ENCODE assay signal across 23 cellular contexts in genomic region chr5:160152287-160152686, GRCh38. TPM values are rescaled to one million over a fixed set of nuclear protein-coding genes. Genes with fewer than 3 reads are reported as not detected.
DNase-seq lines count a peak whose midpoint lies in the region; ATAC-seq and TF ChIP-seq lines count a peak whose summit lies in the region.
"Had no signal": no experiment of that assay in that cellular context is flagged by ENCODE, and none has a peak within 500 bp of the region (broad histone marks: within the 10 kb centered on the region; RNA-seq: fewer than 3 reads in every experiment).

No MANE protein-coding gene starts in this region.

- H3K27ac Mint-ChIP-seq in CD4-positive, alpha-beta T cell = no peak overlapping the region
- H3K27ac Mint-ChIP-seq: activated CD4-positive, alpha-beta memory T cell treated with anti-CD3 and anti-CD28 coated beads, Interleukin-2, amount 10 ng/mL, durations not matched to agents 7 days and 5 days; activated T-helper 1 cell treated with anti-CD3 and anti-CD28 coated beads, Interleukin-12 subunit alpha, Interleukin-12 subunit beta, Interleukin-2, Interleukin-4 antibody, amounts not matched to agents 30 ng/mL and 10 ng/mL and 1 ng/mL, durations not matched to agents 14 hours and 24 hours and 36 hours; CD4-positive, CD25-positive, alpha-beta regulatory T cell; progenitor cell of endocrine pancreas had no signal

- H3K4me1 ChIP-seq in BLaER1 treated with 17β-estradiol and CSF1 and Interleukin-3, amounts not matched to agents 10 nM and 100 nM = peaks cover 0 to 21% (median 18%) of the 10 kb centered on the region in 10 experiments; a peak in 16 of 20 replicates
- no peaks in the 10 kb centered on the region for H3K4me1 ChIP-seq in right lobe of liver
- H3K4me1 ChIP-seq: adrenal gland, upper lobe of right lung had no signal

- DNase-seq in CD4-positive, alpha-beta T cell = no peak
- no peak for DNase-seq in amygdala (lab: John Stamatoyannopoulos, UW)
- DNase-seq in right lobe of liver = no peak
- DNase-seq: activated CD4-positive, alpha-beta memory T cell treated with anti-CD3 and anti-CD28 coated beads, Interleukin-2, amount 10 ng/mL, durations not matched to agents 7 days and 5 days; adrenal gland; CD4-positive, CD25-positive, alpha-beta regulatory T cell; effector CD4-positive, alpha-beta T cell; heart right ventricle; islet precursor cell; mammary epithelial cell; naive thymus-derived CD4-positive, alpha-beta T cell; NCI-H1436; NCI-H226; stimulated activated naive CD4-positive, alpha-beta T cell; upper lobe of right lung had no signal

- no peaks in the 10 kb centered on the region for H4K20me1 ChIP-seq in BLaER1 treated with 17β-estradiol and CSF1 and Interleukin-3, amounts not matched to agents 10 nM and 100 nM

- no peak for TF ChIP-seq POLR2A in right lobe of liver (IDR thresholded peaks at IDR 0.05)

- H3K9me3 Mint-ChIP-seq in CD4-positive, alpha-beta T cell = no peaks in the 10 kb centered on the region
- H3K9me3 Mint-ChIP-seq: activated CD4-positive, alpha-beta memory T cell treated with anti-CD3 and anti-CD28 coated beads, Interleukin-2, amount 10 ng/mL, durations not matched to agents 7 days and 5 days; activated T-helper 1 cell treated with anti-CD3 and anti-CD28 coated beads, Interleukin-12 subunit alpha, Interleukin-12 subunit beta, Interleukin-2, Interleukin-4 antibody, amounts not matched to agents 30 ng/mL and 10 ng/mL and 1 ng/mL, durations not matched to agents 14 hours and 24 hours and 36 hours; central memory CD8-positive, alpha-beta T cell; naive thymus-derived CD4-positive, alpha-beta T cell had no signal

- 60% methylated on average over 1 of the region's 1 CpG for WGBS in right lobe of liver (ENCODE audit: insufficient coverage, low coverage, low lambda C conversion rate, missing lambda C conversion rate)

- H3K27ac ChIP-seq in BLaER1 treated with 17β-estradiol and CSF1 and Interleukin-3, amounts not matched to agents 10 nM and 100 nM = no peak overlapping the region
- H3K27ac ChIP-seq in CD4-positive, alpha-beta T cell (ENCODE audit: low read depth, low read length) = no peak overlapping the region
- H3K27ac ChIP-seq in right lobe of liver = no peak overlapping the region
- H3K27ac ChIP-seq: adrenal gland, heart right ventricle, upper lobe of right lung had no signal

- intact Hi-C loops in CD4-positive, alpha-beta T cell (cut with DNase I, micrococcal nuclease) = no loop called here
- intact Hi-C loops in right lobe of liver (cut with DNase I) = no loop called here

- no peaks in the 10 kb centered on the region for H3K36me3 Mint-ChIP-seq in CD4-positive, alpha-beta T cell (ENCODE audit: low read depth)
- H3K36me3 Mint-ChIP-seq: CD4-positive, CD25-positive, alpha-beta regulatory T cell; naive thymus-derived CD4-positive, alpha-beta T cell had no signal

- H3K4me3 ChIP-seq in BLaER1 treated with 17β-estradiol and CSF1 and Interleukin-3, amounts not matched to agents 10 nM and 100 nM = no peak overlapping the region
- no peak overlapping the region for H3K4me3 ChIP-seq in right lobe of liver
- H3K4me3 ChIP-seq: adrenal gland, heart right ventricle, upper lobe of right lung had no signal

- peak; percentile 87 for ATAC-seq in GM19351 (IDR thresholded peaks at IDR 0.05; ENCODE audit: unreplicated experiment)
- ATAC-seq in HG02642 (IDR thresholded peaks at IDR 0.05; ENCODE audit: poor library complexity, unreplicated experiment) = peak; percentile 57
- ATAC-seq in HG03432 (IDR thresholded peaks at IDR 0.05; ENCODE audit: unreplicated experiment) = peak; percentile 90
- no peak for ATAC-seq in CD4-positive, alpha-beta T cell (ENCODE audit: poor library complexity)
- no peak for ATAC-seq in right lobe of liver
- ATAC-seq in GM21528 (IDR thresholded peaks at IDR 0.05; ENCODE audit: low FRiP score, unreplicated experiment) = no peak
- ATAC-seq: heart right ventricle; naive thymus-derived CD4-positive, alpha-beta T cell; upper lobe of right lung had no signal

- CTCF ChIA-PET in CD4-positive, alpha-beta T cell (lab: Charles Lee) = no interaction called here

- no peak overlapping the region for H3K4me3 Mint-ChIP-seq in CD4-positive, alpha-beta T cell
- H3K4me3 Mint-ChIP-seq: activated CD4-positive, alpha-beta memory T cell treated with anti-CD3 and anti-CD28 coated beads, Interleukin-2, amount 10 ng/mL, durations not matched to agents 7 days and 5 days; activated T-helper 1 cell treated with anti-CD3 and anti-CD28 coated beads, Interleukin-12 subunit alpha, Interleukin-12 subunit beta, Interleukin-2, Interleukin-4 antibody, amounts not matched to agents 30 ng/mL and 10 ng/mL and 1 ng/mL, durations not matched to agents 14 hours and 24 hours and 36 hours; CD4-positive, CD25-positive, alpha-beta regulatory T cell; central memory CD8-positive, alpha-beta T cell had no signal

- peak overlapping the region in 9 of 11 experiments; percentile 40 to 61 (median 52); a peak in 18 of 22 replicates for H3K4me2 ChIP-seq in BLaER1 treated with 17β-estradiol and CSF1 and Interleukin-3, amounts not matched to agents 10 nM and 100 nM

- H3K27me3 ChIP-seq in BLaER1 treated with 17β-estradiol and CSF1 and Interleukin-3, amounts not matched to agents 10 nM and 100 nM = no peaks in the 10 kb centered on the region
- no peaks in the 10 kb centered on the region for H3K27me3 ChIP-seq in CD4-positive, alpha-beta T cell (ENCODE audit: control insufficient read depth, insufficient read depth, low read length)
- no peaks in the 10 kb centered on the region for H3K27me3 ChIP-seq in right lobe of liver
- H3K27me3 ChIP-seq: adrenal gland, heart right ventricle, upper lobe of right lung had no signal

- peaks cover 12% of the 10 kb centered on the region for H3K4me1 Mint-ChIP-seq in CD4-positive, alpha-beta T cell (ENCODE audit: low read depth)
- H3K4me1 Mint-ChIP-seq: central memory CD8-positive, alpha-beta T cell had no signal

- no peaks in the 10 kb centered on the region for H3K27me3 Mint-ChIP-seq in CD4-positive, alpha-beta T cell
- H3K27me3 Mint-ChIP-seq: activated CD4-positive, alpha-beta memory T cell treated with anti-CD3 and anti-CD28 coated beads, Interleukin-2, amount 10 ng/mL, durations not matched to agents 7 days and 5 days; CD4-positive, CD25-positive, alpha-beta regulatory T cell; progenitor cell of endocrine pancreas had no signal

- TF ChIP-seq CTCF in CD4-positive, alpha-beta T cell (IDR thresholded peaks at IDR 0.05) = no peak
- no peak for TF ChIP-seq CTCF in right lobe of liver (IDR thresholded peaks at IDR 0.05)

- POLR2A ChIA-PET in CD4-positive, alpha-beta T cell (lab: Charles Lee) = no interaction called here

- H3K36me3 ChIP-seq in BLaER1 treated with 17β-estradiol and CSF1 and Interleukin-3, amounts not matched to agents 10 nM and 100 nM = no peaks in the 10 kb centered on the region
- H3K36me3 ChIP-seq in right lobe of liver = no peaks in the 10 kb centered on the region
- H3K36me3 ChIP-seq: adrenal gland, heart right ventricle, upper lobe of right lung had no signal

- no peak overlapping the region for H3K9ac ChIP-seq in BLaER1 treated with 17β-estradiol and CSF1 and Interleukin-3, amounts not matched to agents 10 nM and 100 nM

- H3K9me3 ChIP-seq in BLaER1 treated with 17β-estradiol and CSF1 and Interleukin-3, amounts not matched to agents 10 nM and 100 nM (replicated peaks in 1 of 11) = no peaks in the 10 kb centered on the region
- no peaks in the 10 kb centered on the region for H3K9me3 ChIP-seq in CD4-positive, alpha-beta T cell (ENCODE audit: control insufficient read depth, low read length)
- no peaks in the 10 kb centered on the region for H3K9me3 ChIP-seq in right lobe of liver
- H3K9me3 ChIP-seq: adrenal gland, heart right ventricle, upper lobe of right lung had no signal

RNA-seq across cellular contexts. Expression of gene PWWP2A, which starts 33.0 kb away (rescaled TPM):
- total RNA-seq in CD4-positive, alpha-beta T cell = 10 to 100 TPM; 18.2 to 23.2 TPM
- 10 to 100 TPM in 3 of 6 experiments, 1 to 10 TPM in 3; 7.4 to 11.8 (median 9.6) TPM for total RNA-seq in right lobe of liver

Comparison
In these comparisons a context has a peak if more than half of its experiments do, and no peak if none do; other contexts are left out.
1. ATAC-seq: peak in GM19351 (single experiment), HG02642 (single experiment) and HG03432 (single experiment); none in CD4-positive, alpha-beta T cell (single experiment), right lobe of liver (0 of 4) and GM21528 (single experiment).